In genomic region chr7:157961731-157962457, GRCh38 we compare ENCODE assay signal across 1 cellular context.
TF ChIP-seq lines count a peak whose summit lies in the region.

No MANE protein-coding gene starts in this region.

TF ChIP-seq in IMR-90, 13 proteins besides CTCF, POLR2A, EP300 and RAD21 (continued from another document):
- TF ChIP-seq CEBPB (IDR thresholded peaks at IDR 0.05; ENCODE audit: low read depth, low read length) (no peak), CHD1 (IDR thresholded peaks at IDR 0.05; ENCODE audit: low read depth, low read length) (no peak)
